ENCODE assay signal across 1 cellular context in genomic region chr12:92191061-92191460, GRCh38.
TF ChIP-seq lines count a peak whose summit lies in the region.

No MANE protein-coding gene starts in this region.

TF ChIP-seq in GM12878, 131 proteins besides CTCF, POLR2A, EP300 and RAD21 (continued from another document):
- TF ChIP-seq CBX3 (IDR thresholded peaks at IDR 0.05; ENCODE audit: borderline replicate concordance, low read depth), result no peak
- no peak for TF ChIP-seq ELK1 (IDR thresholded peaks at IDR 0.05; ENCODE audit: low read depth, low read length)
- TF ChIP-seq YBX1 (IDR thresholded peaks at IDR 0.05), result no peak
